In genomic region chr4:2534904-2535385, GRCh38 we compare ENCODE assay signal across 2 cellular contexts.
TF ChIP-seq lines count a peak whose summit lies in the region.

No MANE protein-coding gene starts in this region.

TF ChIP-seq in SK-N-SH, 30 proteins besides CTCF, POLR2A, EP300 and RAD21 (continued from another document):
- TF ChIP-seq FOXJ3 (CRISPR knock-in tag; IDR thresholded peaks at IDR 0.05) (no peak), USF2 (IDR thresholded peaks at IDR 0.05; ENCODE audit: borderline replicate concordance, low read depth, low read length) (no peak), PBX3 (IDR thresholded peaks at IDR 0.05) (no peak), POLR2AphosphoS5 (IDR thresholded peaks at IDR 0.05; ENCODE audit: low read depth, low read length) (no peak)

TF ChIP-seq in SK-N-SH treated with all-trans-retinoic acid at 6 μM for 48 hours, 23 proteins besides CTCF, POLR2A, EP300 and RAD21 (continued from another document):
- TF ChIP-seq CSDC2 (CRISPR knock-in tag; IDR thresholded peaks at IDR 0.05) (no peak), GLIS3 (CRISPR knock-in tag; IDR thresholded peaks at IDR 0.05) (no peak), TSHZ2 (CRISPR knock-in tag; IDR thresholded peaks at IDR 0.05) (no peak), ZFP3 (CRISPR knock-in tag; IDR thresholded peaks at IDR 0.05) (no peak), RARB (CRISPR knock-in tag; IDR thresholded peaks at IDR 0.05) (no peak), CREB5 (CRISPR knock-in tag; IDR thresholded peaks at IDR 0.05; ENCODE audit: low read depth) (no peak), ZNF565 (CRISPR knock-in tag; conservative IDR thresholded peaks at IDR 0.05; ENCODE audit: low read depth) (no peak), PPARA (CRISPR knock-in tag; IDR thresholded peaks at IDR 0.05; ENCODE audit: borderline replicate concordance) (no peak), OSR1 (CRISPR knock-in tag; IDR thresholded peaks at IDR 0.05) (no peak), ESRRG (CRISPR knock-in tag; IDR thresholded peaks at IDR 0.05) (no peak)
